In genomic region chr18:35112696-35113095, GRCh38 we compare ENCODE assay signal across 26 cellular contexts.
DNase-seq lines count a peak whose midpoint lies in the region; ATAC-seq, FAIRE-seq and TF ChIP-seq lines count a peak whose summit lies in the region.
"Had no signal": no experiment of that assay in that cellular context is flagged by ENCODE, and none has a peak within 500 bp of the region (broad histone marks: within the 10 kb centered on the region; RNA-seq: fewer than 3 reads in every experiment).

No MANE protein-coding gene starts in this region.

- no peak for TF ChIP-seq CTCF in K562 (IDR thresholded peaks at IDR 0.05 in 2 of 3, conservative IDR thresholded peaks at IDR 0.05 in 1 of 3; ENCODE audit: insufficient read depth in 2 of 3, low read depth in 1 of 3, low read length in 3 of 3)
- no peak for TF ChIP-seq CTCF in thyroid gland (IDR thresholded peaks at IDR 0.05)

- no peak for DNase-seq in activated naive CD8-positive, alpha-beta T cell treated with anti-CD3 and anti-CD28 coated beads for 36 hours
- DNase-seq in GM12892 (ENCODE audit: insufficient read length) (no peak), Karpas-422 (no peak), K562 (ENCODE audit: extremely low read depth in 1 of 4, low spot score in 3 of 4) (no peak), KBM-7 (no peak), SKM-1 treated with dmso at 0.1 percent for 144 hours (lab: John Stamatoyannopoulos, UW; ENCODE audit: unreplicated experiment) (no peak), thyroid gland (no peak)
- DNase-seq: 8988T; ACHN; BE2C; C1 segment of cervical spinal cord; CD4-positive, alpha-beta memory T cell; CD4-positive, CD25-positive, alpha-beta regulatory T cell; CD8-positive, alpha-beta memory T cell; COR-L47; DMS 273 treated with DMSO at 0.1 percent for 48 hours; DMS153; DMS79 treated with DMSO at 0.1 percent for 48 hours; GF-D8 had no signal

- H3K9me2 ChIP-seq in Karpas-422 (replicated peaks; ENCODE audit: insufficient read depth, low read length), result no peaks in the 10 kb centered on the region

- peaks cover 73% of the 10 kb centered on the region for H3K4me1 Mint-ChIP-seq in activated naive CD8-positive, alpha-beta T cell (ENCODE audit: low read depth)
- peaks cover 48% of the 10 kb centered on the region for H3K4me1 Mint-ChIP-seq in activated naive CD8-positive, alpha-beta T cell treated with anti-CD3 and anti-CD28 coated beads for 36 hours

- no peak for TF ChIP-seq RAD21 in K562 (CRISPR knock-in tag; conservative IDR thresholded peaks at IDR 0.05 in 1 of 2, IDR thresholded peaks at IDR 0.05 in 1 of 2)

- BruUV-seq in K562 (replicated peaks; lab: Mats Ljungman, UMichigan), result no TSS peak

- H3K79me2 ChIP-seq in Karpas-422 (ENCODE audit: low read length), result peaks cover 100% of the 10 kb centered on the region
- peaks cover 60% of the 10 kb centered on the region for H3K79me2 ChIP-seq in K562 (ENCODE audit: control insufficient read depth, insufficient read depth, low read length)

- H3K4me1 ChIP-seq in Karpas-422 (ENCODE audit: low read length) (peaks cover 63% of the 10 kb centered on the region), K562 (replicated peaks in 1 of 2; ENCODE audit: control insufficient read depth in 2 of 2, insufficient read depth in 2 of 2, low read length in 2 of 2) (peaks cover 7 to 32% of the 10 kb centered on the region in 2 experiments; a peak in 4 of 5 replicates), thyroid gland (peaks cover 0 to 8% of the 10 kb centered on the region in 2 donors)
- H3K4me1 ChIP-seq: BE2C had no signal

- peak overlapping the region; percentile 41 for H3K27ac Mint-ChIP-seq in activated naive CD8-positive, alpha-beta T cell
- H3K27ac Mint-ChIP-seq in activated naive CD8-positive, alpha-beta T cell treated with anti-CD3 and anti-CD28 coated beads for 36 hours, result no peak overlapping the region
- H3K27ac Mint-ChIP-seq: CD8-positive, alpha-beta memory T cell had no signal

- H3K9ac ChIP-seq in Karpas-422 (ENCODE audit: low read length) (no peak overlapping the region), K562 (ENCODE audit: insufficient read depth in 1 of 2, low read depth in 2 of 2, low read length in 2 of 2) (no peak overlapping the region)
- H3K9ac ChIP-seq: BLaER1 had no signal

- H3K4me2 ChIP-seq in Karpas-422 (ENCODE audit: low read depth, low read length, poor library complexity, severe bottlenecking) (no peak overlapping the region), K562 (ENCODE audit: insufficient read depth, low read length) (no peak overlapping the region)
- H3K4me2 ChIP-seq: BLaER1 had no signal

- ATAC-seq in K562, result no peak

- intact Hi-C loops in K562 (cut with micrococcal nuclease) (loop anchor here (5.0 kb wide), 1 partner anchor 70 kb away; the partner anchor contains the start of gene MAPRE2), thyroid gland (cut with DNase I) (no loop called here)

- TF ChIP-seq POLR2A in GM12892 (IDR thresholded peaks at IDR 0.05; ENCODE audit: low read depth, low read length) (no peak), K562 (conservative IDR thresholded peaks at IDR 0.05) (no peak), thyroid gland (IDR thresholded peaks at IDR 0.05) (no peak)

- H3K27ac ChIP-seq in Karpas-422 (ENCODE audit: low read length) (peak overlapping the region; percentile 24; the same call in 1 of the 2 replicates), K562 (ENCODE audit: extremely low read depth, low read depth, low read length) (no peak overlapping the region; the same call in 2 of the 3 replicates), thyroid gland (no peak overlapping the region)
- H3K27ac ChIP-seq: BLaER1 had no signal

- no peaks in the 10 kb centered on the region for H3K9me3 Mint-ChIP-seq in activated naive CD8-positive, alpha-beta T cell (ENCODE audit: low read depth)
- H3K9me3 Mint-ChIP-seq in activated naive CD8-positive, alpha-beta T cell treated with anti-CD3 and anti-CD28 coated beads for 36 hours, result peaks cover 9% of the 10 kb centered on the region
- H3K9me3 Mint-ChIP-seq: CD8-positive, alpha-beta memory T cell had no signal

- H3K36me3 ChIP-seq in Karpas-422 (ENCODE audit: insufficient read depth, low read length) (peaks cover 46% of the 10 kb centered on the region), K562 (ENCODE audit: control insufficient read depth, insufficient read depth, low read length) (peaks cover 5% of the 10 kb centered on the region; the same call in 2 of the 3 replicates), thyroid gland (no peaks in the 10 kb centered on the region)
- H3K36me3 ChIP-seq: BE2C had no signal

- POLR2A ChIA-PET in K562 (lab: Yijun Ruan, JAX), result no interaction called here

- in situ Hi-C loops in K562 (cut with MboI), result no loop called here
- in situ Hi-C loops in KBM-7 (cut with MboI; ENCODE audit: low pct_unique_long_range_greater_than_20kb, low sequenced_read_pairs), result no loop called here

- H3K4me3 Mint-ChIP-seq in activated naive CD8-positive, alpha-beta T cell, result no peak overlapping the region
- no peak overlapping the region for H3K4me3 Mint-ChIP-seq in activated naive CD8-positive, alpha-beta T cell treated with anti-CD3 and anti-CD28 coated beads for 36 hours
- H3K4me3 Mint-ChIP-seq: CD14-positive monocyte; CD4-positive, CD25-positive, alpha-beta regulatory T cell; CD8-positive, alpha-beta memory T cell had no signal

- H3K9me3 ChIP-seq in Karpas-422 (ENCODE audit: low read length), result no peaks in the 10 kb centered on the region
- peaks cover 16% of the 10 kb centered on the region for H3K9me3 ChIP-seq in K562 (replicated peaks; ENCODE audit: control insufficient read depth, insufficient read depth, low read depth, low read length)
- H3K9me3 ChIP-seq in thyroid gland, result no peaks in the 10 kb centered on the region
- H3K9me3 ChIP-seq: BE2C had no signal

- H2AFZ ChIP-seq in Karpas-422 (ENCODE audit: low read length) (no peak overlapping the region), K562 (ENCODE audit: low read depth, low read length) (no peak overlapping the region)

- H3K36me3 Mint-ChIP-seq in activated naive CD8-positive, alpha-beta T cell, result peaks cover 25% of the 10 kb centered on the region
- H3K36me3 Mint-ChIP-seq in activated naive CD8-positive, alpha-beta T cell treated with anti-CD3 and anti-CD28 coated beads for 36 hours, result peaks cover 50% of the 10 kb centered on the region

- TF ChIP-seq EP300 in K562 (IDR thresholded peaks at IDR 0.05; ENCODE audit: low read length), result no peak

- H3K4me3 ChIP-seq in Karpas-422 (ENCODE audit: low read length) (no peak overlapping the region), K562 (no peak overlapping the region), thyroid gland (replicated peaks in 1 of 3) (no peak overlapping the region)
- H3K4me3 ChIP-seq: BLaER1 had no signal

- peak; percentile 9 for FAIRE-seq in GM12892 (lab: Jason Lieb, UNC)
- FAIRE-seq in K562 (lab: Jason Lieb, UNC), result no peak
- FAIRE-seq: A204.1, G401.6, GM12891, GM18507 had no signal

- H3K27me3 Mint-ChIP-seq in activated naive CD8-positive, alpha-beta T cell, result no peaks in the 10 kb centered on the region
- no peaks in the 10 kb centered on the region for H3K27me3 Mint-ChIP-seq in activated naive CD8-positive, alpha-beta T cell treated with anti-CD3 and anti-CD28 coated beads for 36 hours
- H3K27me3 Mint-ChIP-seq: CD4-positive, alpha-beta memory T cell; CD4-positive, CD25-positive, alpha-beta regulatory T cell; CD8-positive, alpha-beta memory T cell had no signal

- H3K9me1 ChIP-seq in K562 (ENCODE audit: control insufficient read depth, insufficient read depth, low read length), result no peaks in the 10 kb centered on the region

- CTCF ChIA-PET in K562 (lab: Yijun Ruan, JAX; ENCODE audit: low intra/inter-chr PET ratio), result no interaction called here

- H3K27me3 ChIP-seq in Karpas-422 (ENCODE audit: low read length), result no peaks in the 10 kb centered on the region
- no peaks in the 10 kb centered on the region for H3K27me3 ChIP-seq in K562 (ENCODE audit: control insufficient read depth in 2 of 2, insufficient read depth in 2 of 2, low read length in 2 of 2)
- no peaks in the 10 kb centered on the region for H3K27me3 ChIP-seq in thyroid gland
- H3K27me3 ChIP-seq: BE2C, BLaER1 had no signal

- H4K20me1 ChIP-seq in Karpas-422 (ENCODE audit: insufficient read depth, low read depth, low read length) (peaks cover 32% of the 10 kb centered on the region), K562 (replicated peaks; ENCODE audit: control insufficient read depth, insufficient read depth, low read length) (no peaks in the 10 kb centered on the region)

TF ChIP-seq in K562, 482 proteins besides CTCF, POLR2A, EP300 and RAD21:
- 0 out of 2 replicates have a peak, but pooled peaks have one; percentile 14 for TF ChIP-seq BRD4 (IDR thresholded peaks at IDR 0.05)
- TF ChIP-seq E2F3 (CRISPR knock-in tag; IDR thresholded peaks at IDR 0.05), result no peak
- TF ChIP-seq CBX3 (IDR thresholded peaks at IDR 0.05; ENCODE audit: borderline replicate concordance in 1 of 2, low read length in 2 of 2), result peak in 1 of 2 experiments; percentile 33; a peak in 1 of 3 replicates
